Comparison of ENCODE assay signal across 1 cellular context in the genomic region with DNA sequence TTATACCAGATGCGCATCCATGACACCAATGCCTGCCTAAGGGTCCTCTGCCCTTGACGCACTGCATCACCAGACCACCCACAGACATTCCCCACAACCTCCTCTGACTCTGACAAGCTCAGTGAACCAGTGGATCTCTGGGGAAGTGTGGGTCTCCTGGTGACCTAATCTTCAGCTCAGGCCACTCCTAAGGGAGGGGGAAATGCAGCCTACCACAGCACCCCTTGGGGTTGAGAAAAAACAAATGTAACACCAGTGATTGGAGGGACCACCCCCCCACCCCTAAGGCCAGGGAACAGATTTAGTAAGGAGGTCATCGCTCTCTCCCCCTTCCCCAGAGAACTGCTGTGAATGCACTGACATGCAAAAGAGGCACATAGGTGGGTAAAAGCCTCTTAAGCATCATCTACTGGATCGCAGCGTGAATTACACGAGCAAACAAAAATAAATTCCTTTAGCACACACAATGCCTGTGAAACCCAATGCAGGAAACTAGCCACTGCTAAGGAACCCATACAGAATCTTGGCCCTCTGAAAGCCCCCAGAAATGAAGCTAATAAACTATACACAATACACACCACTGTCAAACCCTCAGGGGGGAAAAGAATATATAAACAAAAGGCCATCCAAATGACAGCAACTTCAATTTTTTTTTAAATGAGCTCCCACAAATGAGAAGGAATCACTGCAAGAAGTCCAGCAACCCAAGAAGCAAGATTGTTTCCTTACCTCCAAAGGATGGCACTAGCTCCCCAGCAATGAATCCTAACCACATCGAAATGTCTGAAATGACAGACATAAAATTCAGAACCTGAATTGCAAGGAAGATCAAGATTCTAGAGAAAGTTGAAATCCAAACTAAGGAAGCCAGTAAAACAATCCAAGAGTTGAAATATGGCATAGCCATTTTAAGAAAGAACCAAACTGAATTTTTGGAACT.
TF ChIP-seq lines count a peak whose summit lies in the region.

No MANE protein-coding gene starts in this region.

TF ChIP-seq in GM23338, 12 proteins besides CTCF, POLR2A, EP300 and RAD21 (continued from another document):
- TF ChIP-seq, protein P1, sequence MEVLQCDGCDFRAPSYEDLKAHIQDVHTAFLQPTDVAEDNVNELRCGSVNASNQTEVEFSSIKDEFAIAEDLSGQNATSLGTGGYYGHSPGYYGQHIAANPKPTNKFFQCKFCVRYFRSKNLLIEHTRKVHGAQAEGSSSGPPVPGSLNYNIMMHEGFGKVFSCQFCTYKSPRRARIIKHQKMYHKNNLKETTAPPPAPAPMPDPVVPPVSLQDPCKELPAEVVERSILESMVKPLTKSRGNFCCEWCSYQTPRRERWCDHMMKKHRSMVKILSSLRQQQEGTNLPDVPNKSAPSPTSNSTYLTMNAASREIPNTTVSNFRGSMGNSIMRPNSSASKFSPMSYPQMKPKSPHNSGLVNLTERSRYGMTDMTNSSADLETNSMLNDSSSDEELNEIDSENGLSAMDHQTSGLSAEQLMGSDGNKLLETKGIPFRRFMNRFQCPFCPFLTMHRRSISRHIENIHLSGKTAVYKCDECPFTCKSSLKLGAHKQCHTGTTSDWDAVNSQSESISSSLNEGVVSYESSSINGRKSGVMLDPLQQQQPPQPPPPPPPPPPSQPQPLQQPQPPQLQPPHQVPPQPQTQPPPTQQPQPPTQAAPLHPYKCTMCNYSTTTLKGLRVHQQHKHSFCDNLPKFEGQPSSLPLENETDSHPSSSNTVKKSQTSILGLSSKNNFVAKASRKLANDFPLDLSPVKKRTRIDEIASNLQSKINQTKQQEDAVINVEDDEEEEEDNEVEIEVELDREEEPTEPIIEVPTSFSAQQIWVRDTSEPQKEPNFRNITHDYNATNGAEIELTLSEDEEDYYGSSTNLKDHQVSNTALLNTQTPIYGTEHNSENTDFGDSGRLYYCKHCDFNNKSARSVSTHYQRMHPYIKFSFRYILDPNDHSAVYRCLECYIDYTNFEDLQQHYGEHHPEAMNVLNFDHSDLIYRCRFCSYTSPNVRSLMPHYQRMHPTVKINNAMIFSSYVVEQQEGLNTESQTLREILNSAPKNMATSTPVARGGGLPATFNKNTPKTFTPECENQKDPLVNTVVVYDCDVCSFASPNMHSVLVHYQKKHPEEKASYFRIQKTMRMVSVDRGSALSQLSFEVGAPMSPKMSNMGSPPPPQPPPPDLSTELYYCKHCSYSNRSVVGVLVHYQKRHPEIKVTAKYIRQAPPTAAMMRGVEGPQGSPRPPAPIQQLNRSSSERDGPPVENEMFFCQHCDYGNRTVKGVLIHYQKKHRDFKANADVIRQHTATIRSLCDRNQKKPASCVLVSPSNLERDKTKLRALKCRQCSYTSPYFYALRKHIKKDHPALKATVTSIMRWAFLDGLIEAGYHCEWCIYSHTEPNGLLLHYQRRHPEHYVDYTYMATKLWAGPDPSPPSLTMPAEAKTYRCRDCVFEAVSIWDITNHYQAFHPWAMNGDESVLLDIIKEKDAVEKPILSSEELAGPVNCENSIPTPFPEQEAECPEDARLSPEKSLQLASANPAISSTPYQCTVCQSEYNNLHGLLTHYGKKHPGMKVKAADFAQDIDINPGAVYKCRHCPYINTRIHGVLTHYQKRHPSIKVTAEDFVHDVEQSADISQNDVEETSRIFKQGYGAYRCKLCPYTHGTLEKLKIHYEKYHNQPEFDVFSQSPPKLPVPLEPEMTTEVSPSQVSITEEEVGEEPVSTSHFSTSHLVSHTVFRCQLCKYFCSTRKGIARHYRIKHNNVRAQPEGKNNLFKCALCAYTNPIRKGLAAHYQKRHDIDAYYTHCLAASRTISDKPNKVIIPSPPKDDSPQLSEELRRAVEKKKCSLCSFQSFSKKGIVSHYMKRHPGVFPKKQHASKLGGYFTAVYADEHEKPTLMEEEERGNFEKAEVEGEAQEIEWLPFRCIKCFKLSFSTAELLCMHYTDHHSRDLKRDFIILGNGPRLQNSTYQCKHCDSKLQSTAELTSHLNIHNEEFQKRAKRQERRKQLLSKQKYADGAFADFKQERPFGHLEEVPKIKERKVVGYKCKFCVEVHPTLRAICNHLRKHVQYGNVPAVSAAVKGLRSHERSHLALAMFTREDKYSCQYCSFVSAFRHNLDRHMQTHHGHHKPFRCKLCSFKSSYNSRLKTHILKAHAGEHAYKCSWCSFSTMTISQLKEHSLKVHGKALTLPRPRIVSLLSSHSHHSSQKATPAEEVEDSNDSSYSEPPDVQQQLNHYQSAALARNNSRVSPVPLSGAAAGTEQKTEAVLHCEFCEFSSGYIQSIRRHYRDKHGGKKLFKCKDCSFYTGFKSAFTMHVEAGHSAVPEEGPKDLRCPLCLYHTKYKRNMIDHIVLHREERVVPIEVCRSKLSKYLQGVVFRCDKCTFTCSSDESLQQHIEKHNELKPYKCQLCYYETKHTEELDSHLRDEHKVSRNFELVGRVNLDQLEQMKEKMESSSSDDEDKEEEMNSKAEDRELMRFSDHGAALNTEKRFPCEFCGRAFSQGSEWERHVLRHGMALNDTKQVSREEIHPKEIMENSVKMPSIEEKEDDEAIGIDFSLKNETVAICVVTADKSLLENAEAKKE (CRISPR knock-in tag; IDR thresholded peaks at IDR 0.05): no peak
- TF ChIP-seq EZH2phosphoT487 (IDR thresholded peaks at IDR 0.05; ENCODE audit: unreplicated experiment) (no peak), CREB1 (CRISPR knock-in tag; IDR thresholded peaks at IDR 0.05; ENCODE audit: low read depth) (no peak), ZNF331 (CRISPR knock-in tag; IDR thresholded peaks at IDR 0.05; ENCODE audit: low read depth) (no peak), ZNF114 (CRISPR knock-in tag; IDR thresholded peaks at IDR 0.05) (no peak), REST (IDR thresholded peaks at IDR 0.05; ENCODE audit: unreplicated experiment) (no peak), EZH2 (IDR thresholded peaks at IDR 0.05; ENCODE audit: low read depth, unreplicated experiment) (no peak), POLR2AphosphoS5 (IDR thresholded peaks at IDR 0.05; ENCODE audit: low read depth) (no peak), JUNB (IDR thresholded peaks at IDR 0.05; ENCODE audit: unreplicated experiment) (no peak), ETS1 (IDR thresholded peaks at IDR 0.05) (no peak)
